9 cellular contexts compared by ENCODE assay signal in the genomic region with DNA sequence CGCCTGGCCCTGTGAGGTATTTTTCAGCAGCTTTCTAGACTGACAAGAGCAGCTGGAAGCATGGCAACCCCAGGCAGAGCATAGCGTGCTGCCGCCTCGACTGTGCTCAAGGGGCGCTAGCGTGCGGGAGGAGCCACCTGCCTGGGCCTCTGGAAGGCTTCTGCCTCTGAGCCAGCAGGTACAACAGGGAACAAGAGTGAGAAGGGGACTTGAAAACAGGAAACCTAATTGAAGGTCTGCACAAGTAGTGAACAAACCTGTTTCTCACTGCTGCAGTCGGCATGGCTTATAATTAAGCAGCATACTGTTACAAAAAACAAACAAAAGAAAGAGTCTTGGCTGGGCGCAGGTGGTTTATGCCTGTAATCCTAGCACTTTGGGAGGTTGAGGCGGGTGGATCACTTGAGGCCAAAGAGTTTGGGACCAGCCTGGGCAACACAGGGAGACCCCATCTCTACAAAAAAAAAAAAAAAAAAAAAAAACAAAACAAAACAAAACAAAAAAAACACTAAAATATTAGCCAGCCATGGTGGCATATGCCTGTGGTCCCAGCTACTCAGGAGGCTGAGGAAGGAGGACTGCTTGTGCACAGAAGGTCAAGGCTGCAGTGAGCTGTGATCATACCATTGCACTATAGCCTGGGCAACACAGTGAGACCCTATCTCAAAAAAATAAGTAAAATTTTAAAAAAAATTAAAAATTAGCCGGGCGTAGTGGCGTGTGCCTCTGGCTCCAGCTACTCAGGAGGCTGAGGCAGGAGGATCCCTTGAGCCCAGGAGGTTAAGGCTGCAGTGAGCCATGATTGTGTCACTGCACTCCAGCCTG.
DNase-seq lines count a peak whose midpoint lies in the region; ATAC-seq and TF ChIP-seq lines count a peak whose summit lies in the region.
"Had no signal": no experiment of that assay in that cellular context is flagged by ENCODE, and none has a peak within 500 bp of the region (broad histone marks: within the 10 kb centered on the region; RNA-seq: fewer than 3 reads in every experiment).

No MANE protein-coding gene starts in this region.

- no peak overlapping the region for H3K4me3 Mint-ChIP-seq in activated T-cell treated with anti-CD3 and anti-CD28 coated beads, Interleukin-2, amount 50 U/mL, for 24 hours
- H3K4me3 Mint-ChIP-seq in stimulated activated naive B cell treated with anti-CD40 and anti-IgM and Interleukin-4, amounts not matched to agents 10 μg/mL and 1 μg/mL and 100 μg/mL, for 72 hours: no peak overlapping the region
- H3K4me3 Mint-ChIP-seq: CD4-positive, CD25-positive, alpha-beta regulatory T cell had no signal

- peak; percentile 56 for TF ChIP-seq CTCF in choroid plexus epithelial cell (conservative IDR thresholded peaks at IDR 0.05; ENCODE audit: low read depth, low read length)

- peak overlapping the region; percentile 7 for H3K27ac Mint-ChIP-seq in activated T-cell treated with anti-CD3 and anti-CD28 coated beads, Interleukin-2, amount 50 U/mL, for 24 hours
- H3K27ac Mint-ChIP-seq in stimulated activated naive B cell treated with anti-CD40 and anti-IgM and Interleukin-4, amounts not matched to agents 10 μg/mL and 1 μg/mL and 100 μg/mL, for 72 hours: peak overlapping the region; percentile 42

- peak in 1 of 2 donors; percentile 47 for ATAC-seq in stimulated activated naive B cell treated with anti-CD40 and anti-IgM and Interleukin-4, amounts not matched to agents 10 μg/mL and 1 μg/mL and 100 μg/mL, for 72 hours (replicated peaks)
- ATAC-seq in GM21381 (IDR thresholded peaks at IDR 0.05; ENCODE audit: unreplicated experiment): no peak

- no peak overlapping the region for H3K4me3 ChIP-seq in choroid plexus epithelial cell (ENCODE audit: low read depth, low read length)

- no peak for DNase-seq in activated T-cell treated with anti-CD3 and anti-CD28 coated beads, Interleukin-2, amount 50 U/mL, for 24 hours
- DNase-seq in activated T-cell treated with anti-CD3 and anti-CD28 coated beads for 4 hours (no peak), NCI-H345 (lab: John Stamatoyannopoulos, UW) (peak; percentile 95), choroid plexus epithelial cell (ENCODE audit: low read depth) (peak; percentile 39), EL (no peak)
- DNase-seq in stimulated activated naive B cell treated with anti-CD40 and anti-IgM and Interleukin-4, amounts not matched to agents 10 μg/mL and 1 μg/mL and 100 μg/mL, for 72 hours: no peak
- no peak for DNase-seq in stimulated activated CD4-positive, alpha-beta T cell treated with anti-CD3 and anti-CD28 coated beads, Interleukin-4, amount 100 ng/mL, for 24 hours

- no peaks in the 10 kb centered on the region for H3K36me3 Mint-ChIP-seq in activated T-cell treated with anti-CD3 and anti-CD28 coated beads, Interleukin-2, amount 50 U/mL, for 24 hours (ENCODE audit: low read depth)
- H3K36me3 Mint-ChIP-seq in stimulated activated naive B cell treated with anti-CD40 and anti-IgM and Interleukin-4, amounts not matched to agents 10 μg/mL and 1 μg/mL and 100 μg/mL, for 72 hours: peaks cover 9 to 30% of the 10 kb centered on the region in 2 donors

- H3K27me3 Mint-ChIP-seq in activated T-cell treated with anti-CD3 and anti-CD28 coated beads, Interleukin-2, amount 50 U/mL, for 24 hours: no peaks in the 10 kb centered on the region
- H3K27me3 Mint-ChIP-seq in stimulated activated naive B cell treated with anti-CD40 and anti-IgM and Interleukin-4, amounts not matched to agents 10 μg/mL and 1 μg/mL and 100 μg/mL, for 72 hours: no peaks in the 10 kb centered on the region
- H3K27me3 Mint-ChIP-seq: CD4-positive, CD25-positive, alpha-beta regulatory T cell had no signal

- H3K9me3 Mint-ChIP-seq in activated T-cell treated with anti-CD3 and anti-CD28 coated beads, Interleukin-2, amount 50 U/mL, for 24 hours: no peaks in the 10 kb centered on the region
- no peaks in the 10 kb centered on the region for H3K9me3 Mint-ChIP-seq in stimulated activated naive B cell treated with anti-CD40 and anti-IgM and Interleukin-4, amounts not matched to agents 10 μg/mL and 1 μg/mL and 100 μg/mL, for 72 hours
- H3K9me3 Mint-ChIP-seq: CD4-positive, CD25-positive, alpha-beta regulatory T cell had no signal

- peaks cover 2% of the 10 kb centered on the region for H3K4me1 Mint-ChIP-seq in activated T-cell treated with anti-CD3 and anti-CD28 coated beads, Interleukin-2, amount 50 U/mL, for 24 hours (ENCODE audit: low read depth)
- H3K4me1 Mint-ChIP-seq in stimulated activated naive B cell treated with anti-CD40 and anti-IgM and Interleukin-4, amounts not matched to agents 10 μg/mL and 1 μg/mL and 100 μg/mL, for 72 hours: peaks cover 0 to 9% of the 10 kb centered on the region in 2 donors

Comparison
In these comparisons a context has a peak if more than half of its experiments do, and no peak if none do; other contexts are left out.
1. DNase-seq: peak in NCI-H345 (single experiment) and choroid plexus epithelial cell (single experiment); none in activated T-cell treated with anti-CD3 and anti-CD28 coated beads, Interleukin-2, amount 50 U/mL, for 24 hours (single experiment), activated T-cell treated with anti-CD3 and anti-CD28 coated beads for 4 hours (single experiment), stimulated activated naive B cell treated with anti-CD40 and anti-IgM and Interleukin-4, amounts not matched to agents 10 μg/mL and 1 μg/mL and 100 μg/mL, for 72 hours (single experiment), EL (single experiment) and stimulated activated CD4-positive, alpha-beta T cell treated with anti-CD3 and anti-CD28 coated beads, Interleukin-4, amount 100 ng/mL, for 24 hours (single experiment).